ENCODE assay signal across 12 cellular contexts in genomic region chr15:101239724-101240136, GRCh38. TPM values are rescaled to one million over a fixed set of nuclear protein-coding genes. Genes with fewer than 3 reads are reported as not detected.
A peak's percentile ranks its signal among the peaks of the same experiment; 100 is the strongest.
DNase-seq lines count a peak whose midpoint lies in the region; ATAC-seq and TF ChIP-seq lines count a peak whose summit lies in the region.
"Had no signal": no experiment of that assay in that cellular context is flagged by ENCODE, and none has a peak within 500 bp of the region (broad histone marks: within the 10 kb centered on the region; RNA-seq: fewer than 3 reads in every experiment).

No MANE protein-coding gene starts in this region.

- H3K4me3 ChIP-seq in CD4-positive, CD25-positive, alpha-beta regulatory T cell (ENCODE audit: low read depth, low read length), result peak overlapping the region; percentile 73
- H3K4me3 ChIP-seq in naive thymus-derived CD4-positive, alpha-beta T cell (ENCODE audit: low read length), result peak overlapping the region; percentile 12
- no peak overlapping the region for H3K4me3 ChIP-seq in colonic mucosa

- peak in 1 of 3 donors; percentile 62 for DNase-seq in CD4-positive, CD25-positive, alpha-beta regulatory T cell
- no peak for DNase-seq in activated CD8-positive, alpha-beta T cell treated with anti-CD3 and anti-CD28 coated beads for 36 hours
- DNase-seq in naive thymus-derived CD4-positive, alpha-beta T cell, result no peak
- no peak for DNase-seq in colonic mucosa
- no peak for DNase-seq in NCI-H1105 treated with DMSO at 0.1 percent for 48 hours (lab: John Stamatoyannopoulos, UW)
- DNase-seq in SHP77 (lab: John Stamatoyannopoulos, UW), result no peak
- no peak for DNase-seq in NCI-H82 treated with DMSO at 0.1 percent for 48 hours (lab: John Stamatoyannopoulos, UW; ENCODE audit: unreplicated experiment)
- DNase-seq: hypothalamus; NCI-H69; stimulated activated CD4-positive, alpha-beta T cell treated with anti-CD3 and anti-CD28 coated beads, Interleukin-2, amount 100 ng/mL, for 48 hours had no signal

- CTCF ChIA-PET in activated CD8-positive, alpha-beta T cell treated with anti-CD3 and anti-CD28 coated beads for 36 hours (lab: Charles Lee), result interaction anchor here (0.7 to 2.7 kb wide), 11 partner anchors 8 to 232 kb away, joined by 3 to 19 read pairs (median 4); partner anchors contain the start of gene CHSY1
- CTCF ChIA-PET in naive thymus-derived CD4-positive, alpha-beta T cell (lab: Charles Lee), result interaction anchor here (0.7 to 1.0 kb wide), 5 partner anchors 8 to 58 kb away, joined by 3 read pairs; no protein-coding TSS in a partner anchor

- peaks cover 39 to 76% (median 58%) of the 10 kb centered on the region in 4 donors for H3K4me1 Mint-ChIP-seq in CD4-positive, CD25-positive, alpha-beta regulatory T cell
- H3K4me1 Mint-ChIP-seq in IgD-negative memory B cell, result peaks cover 32 to 50% (median 32%) of the 10 kb centered on the region in 3 donors
- peaks cover 78% of the 10 kb centered on the region for H3K4me1 Mint-ChIP-seq in activated CD8-positive, alpha-beta T cell treated with anti-CD3 and anti-CD28 coated beads for 36 hours (ENCODE audit: low read depth)
- peaks cover 39 to 80% (median 69%) of the 10 kb centered on the region in 7 donors for H3K4me1 Mint-ChIP-seq in naive thymus-derived CD4-positive, alpha-beta T cell

- H3K9me3 Mint-ChIP-seq in CD4-positive, CD25-positive, alpha-beta regulatory T cell, result no peaks in the 10 kb centered on the region
- no peaks in the 10 kb centered on the region for H3K9me3 Mint-ChIP-seq in IgD-negative memory B cell
- H3K9me3 Mint-ChIP-seq in activated CD8-positive, alpha-beta T cell treated with anti-CD3 and anti-CD28 coated beads for 36 hours, result no peaks in the 10 kb centered on the region
- H3K9me3 Mint-ChIP-seq in naive thymus-derived CD4-positive, alpha-beta T cell, result no peaks in the 10 kb centered on the region

- TF ChIP-seq CTCF in activated CD8-positive, alpha-beta T cell treated with anti-CD3 and anti-CD28 coated beads for 36 hours (IDR thresholded peaks at IDR 0.05), result no peak
- TF ChIP-seq CTCF in colonic mucosa (IDR thresholded peaks at IDR 0.05), result no peak

- H3K9me3 ChIP-seq in CD4-positive, CD25-positive, alpha-beta regulatory T cell (ENCODE audit: control insufficient read depth in 2 of 2, low read length in 2 of 2), result no peaks in the 10 kb centered on the region
- H3K9me3 ChIP-seq in naive thymus-derived CD4-positive, alpha-beta T cell (ENCODE audit: control insufficient read depth in 2 of 3, low read length in 3 of 3), result no peaks in the 10 kb centered on the region
- H3K9me3 ChIP-seq in colonic mucosa, result no peaks in the 10 kb centered on the region

- H3K27me3 Mint-ChIP-seq in CD4-positive, CD25-positive, alpha-beta regulatory T cell, result peaks cover 4% of the 10 kb centered on the region
- peaks cover 1% of the 10 kb centered on the region for H3K27me3 Mint-ChIP-seq in IgD-negative memory B cell
- no peaks in the 10 kb centered on the region for H3K27me3 Mint-ChIP-seq in activated CD8-positive, alpha-beta T cell treated with anti-CD3 and anti-CD28 coated beads for 36 hours
- no peaks in the 10 kb centered on the region for H3K27me3 Mint-ChIP-seq in naive thymus-derived CD4-positive, alpha-beta T cell

- peak overlapping the region; percentile 90 to 91 (median 91) for H3K27ac Mint-ChIP-seq in CD4-positive, CD25-positive, alpha-beta regulatory T cell
- H3K27ac Mint-ChIP-seq in IgD-negative memory B cell, result peak overlapping the region in 2 of 3 donors; percentile 8 to 61
- H3K27ac Mint-ChIP-seq in activated CD8-positive, alpha-beta T cell treated with anti-CD3 and anti-CD28 coated beads for 36 hours, result peak overlapping the region; percentile 81
- peak overlapping the region in 8 of 9 donors; percentile 49 to 93 (median 62) for H3K27ac Mint-ChIP-seq in naive thymus-derived CD4-positive, alpha-beta T cell

- intact Hi-C loops in activated CD8-positive, alpha-beta T cell treated with anti-CD3 and anti-CD28 coated beads for 36 hours (cut with micrococcal nuclease), result loop anchor here (5.0 kb wide), 1 partner anchor 32 kb away; no protein-coding TSS in a partner anchor
- intact Hi-C loops in naive thymus-derived CD4-positive, alpha-beta T cell (cut with micrococcal nuclease), result loop anchor here in 1 of 2 donors (5.0 kb wide), 1 partner anchor 32 kb away; no protein-coding TSS in a partner anchor
- intact Hi-C loops in colonic mucosa (cut with DNase I), result no loop called here

- peaks cover 5% of the 10 kb centered on the region for H3K36me3 Mint-ChIP-seq in CD4-positive, CD25-positive, alpha-beta regulatory T cell
- H3K36me3 Mint-ChIP-seq in IgD-negative memory B cell, result peaks cover 6% of the 10 kb centered on the region
- peaks cover 67% of the 10 kb centered on the region for H3K36me3 Mint-ChIP-seq in activated CD8-positive, alpha-beta T cell treated with anti-CD3 and anti-CD28 coated beads for 36 hours (ENCODE audit: low read depth)
- H3K36me3 Mint-ChIP-seq in naive thymus-derived CD4-positive, alpha-beta T cell, result peaks cover 0 to 31% (median 12%) of the 10 kb centered on the region in 5 donors

- H3K4me3 Mint-ChIP-seq in CD4-positive, CD25-positive, alpha-beta regulatory T cell, result peak overlapping the region; percentile 66 to 75 (median 72)
- peak overlapping the region in 3 of 4 donors; percentile 4 to 74 (median 73) for H3K4me3 Mint-ChIP-seq in IgD-negative memory B cell
- peak overlapping the region; percentile 50 for H3K4me3 Mint-ChIP-seq in activated CD8-positive, alpha-beta T cell treated with anti-CD3 and anti-CD28 coated beads for 36 hours
- peak overlapping the region in 8 of 10 donors; percentile 15 to 86 (median 49) for H3K4me3 Mint-ChIP-seq in naive thymus-derived CD4-positive, alpha-beta T cell

- peaks cover 62% of the 10 kb centered on the region for H3K4me1 ChIP-seq in CD4-positive, CD25-positive, alpha-beta regulatory T cell (ENCODE audit: control insufficient read depth, insufficient read depth, low read length, poor library complexity, severe bottlenecking)
- H3K4me1 ChIP-seq in naive thymus-derived CD4-positive, alpha-beta T cell (ENCODE audit: control insufficient read depth in 2 of 2, insufficient read depth in 2 of 2, low read length in 2 of 2), result peaks cover 48 to 56% of the 10 kb centered on the region in 2 donors
- H3K4me1 ChIP-seq in colonic mucosa, result no peaks in the 10 kb centered on the region

- peak overlapping the region; percentile 74 for H3K27ac ChIP-seq in CD4-positive, CD25-positive, alpha-beta regulatory T cell (ENCODE audit: insufficient read depth, low read length, poor library complexity, severe bottlenecking)
- no peak overlapping the region for H3K27ac ChIP-seq in naive thymus-derived CD4-positive, alpha-beta T cell (ENCODE audit: low read depth, low read length)
- H3K27ac ChIP-seq in colonic mucosa, result no peak overlapping the region
- H3K27ac ChIP-seq: KMS-11 had no signal

- H3K9ac ChIP-seq in colonic mucosa (ENCODE audit: low read depth in 2 of 2, low read length in 2 of 2), result no peak overlapping the region
- H3K9ac ChIP-seq: KMS-11 had no signal

- peaks cover 8% of the 10 kb centered on the region for H3K36me3 ChIP-seq in CD4-positive, CD25-positive, alpha-beta regulatory T cell (ENCODE audit: control insufficient read depth, insufficient read depth, low read length)
- H3K36me3 ChIP-seq in naive thymus-derived CD4-positive, alpha-beta T cell (ENCODE audit: control insufficient read depth in 2 of 3, insufficient read depth in 3 of 3, low read length in 3 of 3), result peaks cover 0 to 6% (median 0%) of the 10 kb centered on the region in 3 experiments
- H3K36me3 ChIP-seq in colonic mucosa, result no peaks in the 10 kb centered on the region

- ATAC-seq in CD4-positive, CD25-positive, alpha-beta regulatory T cell (ENCODE audit: low read depth in 2 of 2), result no peak
- peak; percentile 26 for ATAC-seq in activated CD8-positive, alpha-beta T cell treated with anti-CD3 and anti-CD28 coated beads for 36 hours
- peak; percentile 15 for ATAC-seq in naive thymus-derived CD4-positive, alpha-beta T cell

- H3K27me3 ChIP-seq in CD4-positive, CD25-positive, alpha-beta regulatory T cell (ENCODE audit: control insufficient read depth, insufficient read depth, low read length), result no peaks in the 10 kb centered on the region
- H3K27me3 ChIP-seq in naive thymus-derived CD4-positive, alpha-beta T cell (ENCODE audit: control insufficient read depth in 2 of 2, insufficient read depth in 2 of 2, low read length in 2 of 2), result no peaks in the 10 kb centered on the region
- H3K27me3 ChIP-seq in colonic mucosa, result no peaks in the 10 kb centered on the region

- POLR2A ChIA-PET in activated CD8-positive, alpha-beta T cell treated with anti-CD3 and anti-CD28 coated beads for 36 hours (lab: Charles Lee), result interaction anchor here (0.8 to 5.2 kb wide), 11 partner anchors 9 to 150 kb away, joined by 3 to 28 read pairs (median 3); partner anchors contain the start of genes CHSY1 and SNRPA1
- POLR2A ChIA-PET in naive thymus-derived CD4-positive, alpha-beta T cell (lab: Charles Lee), result interaction anchor here (0.7 kb wide), 1 partner anchor 414 kb away, joined by 3 read pairs; no protein-coding TSS in a partner anchor

RNA-seq across cellular contexts. Expression of gene CHSY1, which starts 12.1 kb away (rescaled TPM):
- total RNA-seq in CD4-positive, CD25-positive, alpha-beta regulatory T cell, result 24.8 TPM
- polyA plus RNA-seq in CD4-positive, CD25-positive, alpha-beta regulatory T cell, result 1 to 10 TPM; 2.4 to 3.8 (median 2.6) TPM
- 1.1 TPM for polyA plus RNA-seq in IgD-negative memory B cell
- total RNA-seq in activated CD8-positive, alpha-beta T cell treated with anti-CD3 and anti-CD28 coated beads for 36 hours, result 10 to 100 TPM; 57.9 to 58.3 TPM
- total RNA-seq in naive thymus-derived CD4-positive, alpha-beta T cell, result 10 to 100 TPM in 3 of 5 experiments, 1 to 10 TPM in 2; 8.9 to 47.0 (median 10.8) TPM
- polyA plus RNA-seq in naive thymus-derived CD4-positive, alpha-beta T cell, result 1 to 10 TPM in 1 of 2 donors, under 1 TPM in 1; 0.78 to 1.2 TPM
- total RNA-seq in colonic mucosa, result 10 to 100 TPM; 12.3 to 13.7 TPM

RNA-seq across cellular contexts. Expression of gene SELENOS, which starts 37.6 kb away (rescaled TPM):
- total RNA-seq in CD4-positive, CD25-positive, alpha-beta regulatory T cell, result 32.3 TPM
- 10 to 100 TPM; 56.8 to 72.5 (median 60.0) TPM for polyA plus RNA-seq in CD4-positive, CD25-positive, alpha-beta regulatory T cell
- polyA plus RNA-seq in IgD-negative memory B cell, result 55.2 TPM
- 10 to 100 TPM; 18.8 to 21.6 TPM for total RNA-seq in activated CD8-positive, alpha-beta T cell treated with anti-CD3 and anti-CD28 coated beads for 36 hours
- 10 to 100 TPM; 24.8 to 42.2 (median 37.6) TPM for total RNA-seq in naive thymus-derived CD4-positive, alpha-beta T cell
- polyA plus RNA-seq in naive thymus-derived CD4-positive, alpha-beta T cell, result 10 to 100 TPM; 43.9 to 48.2 TPM
- total RNA-seq in colonic mucosa, result 100 to 1,000 TPM in 1 of 2 donors, 10 to 100 TPM in 1; 85.8 to 121 TPM

RNA-seq across cellular contexts. Expression of gene SNRPA1, which starts 55.3 kb away (rescaled TPM):
- 176 TPM for total RNA-seq in CD4-positive, CD25-positive, alpha-beta regulatory T cell
- 10 to 100 TPM; 67.0 to 85.2 (median 68.4) TPM for polyA plus RNA-seq in CD4-positive, CD25-positive, alpha-beta regulatory T cell
- polyA plus RNA-seq in IgD-negative memory B cell, result 73.1 TPM
- 100 to 1,000 TPM; 243 to 249 TPM for total RNA-seq in activated CD8-positive, alpha-beta T cell treated with anti-CD3 and anti-CD28 coated beads for 36 hours
- total RNA-seq in naive thymus-derived CD4-positive, alpha-beta T cell, result 100 to 1,000 TPM in 3 of 5 experiments, 10 to 100 TPM in 2; 80.1 to 212 (median 110) TPM
- 10 to 100 TPM; 59.6 to 86.8 TPM for polyA plus RNA-seq in naive thymus-derived CD4-positive, alpha-beta T cell
- 10 to 100 TPM; 52.6 to 82.7 TPM for total RNA-seq in colonic mucosa

Comparison
In these comparisons a context has a peak if more than half of its experiments do, and no peak if none do; other contexts are left out.
1. ATAC-seq: peak in activated CD8-positive, alpha-beta T cell treated with anti-CD3 and anti-CD28 coated beads for 36 hours (single experiment) and naive thymus-derived CD4-positive, alpha-beta T cell (single experiment); none in CD4-positive, CD25-positive, alpha-beta regulatory T cell (0 of 2).
2. H3K27ac Mint-ChIP-seq: peak in every context shown above with its lines; median percentile 91 in CD4-positive, CD25-positive, alpha-beta regulatory T cell; 81 in activated CD8-positive, alpha-beta T cell treated with anti-CD3 and anti-CD28 coated beads for 36 hours; 62 in naive thymus-derived CD4-positive, alpha-beta T cell; 34 in IgD-negative memory B cell.
3. Peak in every context shown above with its lines, with median percentiles within 50 percentile points of each other: H3K4me3 Mint-ChIP-seq.